ENCODE assay signal across 11 cellular contexts in genomic region chr11:119375629-119376196, GRCh38. TPM values are rescaled to one million over a fixed set of nuclear protein-coding genes. Genes with fewer than 3 reads are reported as not detected.
DNase-seq lines count a peak whose midpoint lies in the region; ATAC-seq and TF ChIP-seq lines count a peak whose summit lies in the region.
"Had no signal": no experiment of that assay in that cellular context is flagged by ENCODE, and none has a peak within 500 bp of the region (broad histone marks: within the 10 kb centered on the region; RNA-seq: fewer than 3 reads in every experiment).

No MANE protein-coding gene starts in this region.

- TF ChIP-seq CTCF in brain (conservative IDR thresholded peaks at IDR 0.05) (no peak), gastrocnemius medialis (IDR thresholded peaks at IDR 0.05 in 4 of 5, conservative IDR thresholded peaks at IDR 0.05 in 1 of 5) (no peak)

- no peaks in the 10 kb centered on the region for H3K36me3 Mint-ChIP-seq in brain

- H3K4me3 Mint-ChIP-seq in brain, result peak overlapping the region; percentile 71 to 79 (median 74)

- peak overlapping the region; percentile 88 to 98 (median 91) for H3K27ac Mint-ChIP-seq in brain

- TF ChIP-seq POLR2A in gastrocnemius medialis (IDR thresholded peaks at IDR 0.05), result peak; percentile 71 to 73

- no peaks in the 10 kb centered on the region for H3K9me3 Mint-ChIP-seq in brain

- ATAC-seq in gastrocnemius medialis (peak; percentile 12 to 14), HG03571 (IDR thresholded peaks at IDR 0.05; ENCODE audit: unreplicated experiment) (no peak)

- intact Hi-C loops in gastrocnemius medialis (cut with DNase I; ENCODE audit: low total_unique reads), result loop anchor here (1.0 kb wide), 1 partner anchor 7 kb away; no protein-coding TSS in a partner anchor

- in situ Hi-C loops in gastrocnemius medialis (cut with MboI; ENCODE audit: low sequenced_read_pairs in 4 of 4), result no loop called here

- peak overlapping the region; percentile 96 to 99 (median 98) for H3K27ac ChIP-seq in gastrocnemius medialis

- H3K4me1 Mint-ChIP-seq in brain, result peaks cover 86% of the 10 kb centered on the region

- peaks cover 3% of the 10 kb centered on the region for H3K27me3 Mint-ChIP-seq in brain

- H3K27me3 ChIP-seq in gastrocnemius medialis (no peaks in the 10 kb centered on the region), MG63 (no peaks in the 10 kb centered on the region)

- H3K9me3 ChIP-seq in gastrocnemius medialis, result no peaks in the 10 kb centered on the region
- no peaks in the 10 kb centered on the region for H3K9me3 ChIP-seq in MG63

- H3K36me3 ChIP-seq in gastrocnemius medialis (no peaks in the 10 kb centered on the region), MG63 (peaks cover 9% of the 10 kb centered on the region)

- H3K4me1 ChIP-seq in gastrocnemius medialis, result peaks cover 80 to 88% of the 10 kb centered on the region in 2 donors

- DNase-seq in GOT3 (lab: John Stamatoyannopoulos, UW) (peak; percentile 2), inferior parietal cortex (ENCODE audit: extremely low spot score) (peak; percentile 72), gastrocnemius medialis (peak in 1 of 2 donors; percentile 88), amniotic stem cell (lab: John Stamatoyannopoulos, UW) (no peak), MG63 (no peak)
- DNase-seq in central memory CD4-positive, alpha-beta T cell, result no peak
- DNase-seq: Karpas-422 had no signal

- H3K4me3 ChIP-seq in gastrocnemius medialis (peak overlapping the region; percentile 24 to 67 (median 50)), MG63 (no peak overlapping the region)

RNA-seq across cellular contexts. Expression of gene USP2, which starts 5.8 kb away (rescaled TPM):
- polyA plus RNA-seq in brain (ENCODE audit: insufficient read depth, low read depth, low replicate concordance), result 10.1 TPM
- 100 to 1,000 TPM in 1 of 4 donors, 10 to 100 TPM in 3; 19.4 to 105 (median 46.0) TPM for total RNA-seq in gastrocnemius medialis
- total RNA-seq in MG63 (2014; rRNA removed; shearing (Covaris generic); ENCODE audit: low replicate concordance), result 2.1 TPM in 1 of 2 replicates, not detected in the other

RNA-seq across cellular contexts. Expression of gene MFRP, which starts 29.2 kb away (rescaled TPM):
- not detected for polyA plus RNA-seq in brain (ENCODE audit: insufficient read depth, low read depth, low replicate concordance)
- total RNA-seq in gastrocnemius medialis, result not detected
- total RNA-seq in MG63 (2014; rRNA removed; shearing (Covaris generic); ENCODE audit: low replicate concordance), result not detected in 2 replicates
- total RNA-seq: pulmonary artery endothelial cell; T-helper 2 cell treated with Interferon-gamma antibody and Interleukin-4, amounts not matched to agents 100 ng/mL and 5 ng/mL, for 36 hours had no signal

RNA-seq across cellular contexts. Expression of gene C1QTNF5, which starts 35.0 kb away (rescaled TPM):
- 13.2 TPM for polyA plus RNA-seq in brain (ENCODE audit: insufficient read depth, low read depth, low replicate concordance)
- total RNA-seq in gastrocnemius medialis, result 10 to 100 TPM in 1 of 4 donors, 1 to 10 TPM in 3; 4.0 to 16.0 (median 6.0) TPM
- not detected in 2 replicates for total RNA-seq in MG63 (2014; rRNA removed; shearing (Covaris generic); ENCODE audit: low replicate concordance)
- total RNA-seq: T-helper 2 cell treated with Interferon-gamma antibody and Interleukin-4, amounts not matched to agents 100 ng/mL and 5 ng/mL, for 36 hours had no signal

RNA-seq across cellular contexts. Expression of gene RNF26, which starts 41.4 kb away (rescaled TPM):
- 52.0 TPM for polyA plus RNA-seq in brain (ENCODE audit: insufficient read depth, low read depth, low replicate concordance)
- total RNA-seq in gastrocnemius medialis, result 1 to 10 TPM; 3.8 to 5.1 (median 4.7) TPM
- total RNA-seq in MG63 (2014; rRNA removed; shearing (Covaris generic); ENCODE audit: low replicate concordance), result 8.5 and 23.3 TPM in 2 replicates

RNA-seq across cellular contexts. Expression of gene THY1, which starts 47.3 kb away (rescaled TPM):
- 154 TPM for polyA plus RNA-seq in brain (ENCODE audit: insufficient read depth, low read depth, low replicate concordance)
- under 1 TPM in 3 of 4 donors, not detected in 1; 0.22 to 0.70 (median 0.36) TPM for total RNA-seq in gastrocnemius medialis
- 122 and 188 TPM in 2 replicates for total RNA-seq in MG63 (2014; rRNA removed; shearing (Covaris generic); ENCODE audit: low replicate concordance)
- total RNA-seq: pulmonary artery endothelial cell had no signal

Comparison
In these comparisons a context has a peak if more than half of its experiments do, and no peak if none do; other contexts are left out.
1. DNase-seq: peak in GOT3 (single experiment) and inferior parietal cortex (single experiment); none in amniotic stem cell (single experiment), central memory CD4-positive, alpha-beta T cell (single experiment) and MG63 (single experiment).